Comparison of ENCODE assay signal across 8 cellular contexts in genomic region chr4:74311696-74312313, GRCh38. TPM values are rescaled to one million over a fixed set of nuclear protein-coding genes. Genes with fewer than 3 reads are reported as not detected.
DNase-seq lines count a peak whose midpoint lies in the region; ATAC-seq, FAIRE-seq and TF ChIP-seq lines count a peak whose summit lies in the region.

No MANE protein-coding gene starts in this region.

- H3K9ac ChIP-seq in HepG2 (ENCODE audit: insufficient read depth, low read depth, low read length) = no peak overlapping the region

- BruUV-seq in MCF 10A (replicated peaks; lab: Mats Ljungman, UMichigan) (no TSS peak), HepG2 (replicated peaks; lab: Mats Ljungman, UMichigan) (no TSS peak)

- DNase-seq in AG08396 (ENCODE audit: low spot score) (peak; percentile 9), GDM1 (lab: John Stamatoyannopoulos, UW) (peak; percentile 53), NCI-H345 (lab: John Stamatoyannopoulos, UW) (peak; percentile 38), MCF 10A (ENCODE audit: unreplicated experiment) (peak; percentile 83), HepG2 (ENCODE audit: low spot score) (peak; percentile 46)
- no peak for DNase-seq in activated T-helper 2 cell treated with anti-CD3 and anti-CD28 coated beads, Interferon-gamma antibody, Interleukin-2, Interleukin-4, amounts not matched to agents 10 μg/mL and 5 μg/mL and 100 μg/mL, durations not matched to agents 14 hours and 24 hours and 36 hours (ENCODE audit: low spot score)
- DNase-seq in stimulated activated CD4-positive, alpha-beta T cell treated with anti-CD3 and anti-CD28 coated beads, Interleukin-4, amount 100 ng/mL, for 4 hours = no peak

- CTCF ChIA-PET in MCF 10A (lab: Yijun Ruan, JAX) (interaction anchor here (0.6 to 1.7 kb wide), 11 partner anchors 79 to 471 kb away, joined by 3 to 10 read pairs (median 3); no protein-coding TSS in a partner anchor), HepG2 (lab: Yijun Ruan, JAX; ENCODE audit: low intra/inter-chr PET ratio, low total read pairs) (interaction anchor here (2.1 to 2.4 kb wide), 2 partner anchors 83 to 122 kb away, joined by 16 to 20 read pairs; no protein-coding TSS in a partner anchor)

- no peak overlapping the region for H3K4me3 ChIP-seq in HepG2 (replicated peaks in 1 of 3; ENCODE audit: insufficient read depth in 1 of 3, low read depth in 2 of 3, low read length in 3 of 3)

- FAIRE-seq in HepG2 (lab: Jason Lieb, UNC) = peak; percentile 56

- 4% methylated on average over 4 of the region's 4 CpGs for WGBS in HepG2 (ENCODE audit: low lambda C conversion rate)

- H3K27ac ChIP-seq in HepG2 (ENCODE audit: extremely low read length, insufficient read depth, low read length) = no peak overlapping the region

- intact Hi-C loops in MCF 10A (cut with micrococcal nuclease) (loop anchor here (1.0 to 10.0 kb wide), 4 partner anchors 84 to 445 kb away; partner anchors contain the start of gene CXCL1), HepG2 (cut with micrococcal nuclease; ENCODE audit: unreplicated experiment) (loop anchor here (1.0 kb wide), 2 partner anchors 84 to 123 kb away; no protein-coding TSS in a partner anchor)
- intact Hi-C loops in activated T-helper 2 cell treated with anti-CD3 and anti-CD28 coated beads, Interferon-gamma antibody, Interleukin-2, Interleukin-4, amounts not matched to agents 10 μg/mL and 5 μg/mL and 100 μg/mL, durations not matched to agents 14 hours and 24 hours and 36 hours (cut with micrococcal nuclease) = loop anchor here (1.0 kb wide), 2 partner anchors 84 to 123 kb away; no protein-coding TSS in a partner anchor

- H3K4me2 ChIP-seq in HepG2 (ENCODE audit: low read depth, low read length) = no peak overlapping the region

- TF ChIP-seq POLR2A in HepG2 (IDR thresholded peaks at IDR 0.05; ENCODE audit: insufficient read depth in 1 of 2, low read depth in 2 of 2, low read length in 2 of 2) = no peak

- peaks cover 62% of the 10 kb centered on the region for H3K36me3 Mint-ChIP-seq in MCF 10A (ENCODE audit: insufficient read depth, unreplicated experiment)
- no peaks in the 10 kb centered on the region for H3K36me3 Mint-ChIP-seq in activated T-helper 2 cell treated with anti-CD3 and anti-CD28 coated beads, Interferon-gamma antibody, Interleukin-2, Interleukin-4, amounts not matched to agents 10 μg/mL and 5 μg/mL and 100 μg/mL, durations not matched to agents 14 hours and 24 hours and 36 hours (ENCODE audit: low read depth)

- H3K4me3 Mint-ChIP-seq in MCF 10A (ENCODE audit: unreplicated experiment) = peak overlapping the region; percentile 47
- no peak overlapping the region for H3K4me3 Mint-ChIP-seq in activated T-helper 2 cell treated with anti-CD3 and anti-CD28 coated beads, Interferon-gamma antibody, Interleukin-2, Interleukin-4, amounts not matched to agents 10 μg/mL and 5 μg/mL and 100 μg/mL, durations not matched to agents 14 hours and 24 hours and 36 hours (ENCODE audit: low read depth)

- in situ Hi-C loops in HepG2 (cut with HindIII; ENCODE audit: extremely low pct_ligation_motif_present, low pct_unique_long_range_greater_than_20kb) = loop anchor here (5.0 kb wide), 1 partner anchor 120 kb away; no protein-coding TSS in a partner anchor

- H3K27me3 ChIP-seq in HepG2 (ENCODE audit: control insufficient read depth in 1 of 2, insufficient read depth in 2 of 2, low read length in 2 of 2) = no peaks in the 10 kb centered on the region

- TF ChIP-seq RAD21 in HepG2 (CRISPR knock-in tag; IDR thresholded peaks at IDR 0.05) = 0 out of 2 replicates have a peak, but pooled peaks have one; percentile 24

- no peaks in the 10 kb centered on the region for H3K4me1 ChIP-seq in HepG2 (ENCODE audit: insufficient read depth, low read length)

- TF ChIP-seq EP300 in HepG2 (IDR thresholded peaks at IDR 0.05; ENCODE audit: low read depth in 2 of 2, low read length in 2 of 2) = no peak
- TF ChIP-seq EP300 in HepG2 (CRISPR knock-in tag; IDR thresholded peaks at IDR 0.05; ENCODE audit: borderline replicate concordance) = no peak

- H2AFZ ChIP-seq in HepG2 (ENCODE audit: low read length) = no peak overlapping the region

- ATAC-seq in HG02623 (IDR thresholded peaks at IDR 0.05; ENCODE audit: unreplicated experiment) (peak; percentile 66), HepG2 (peak; percentile 60; the same call in 2 of the 3 replicates)

- H3K27me3 Mint-ChIP-seq in MCF 10A (ENCODE audit: insufficient read depth, unreplicated experiment) = no peaks in the 10 kb centered on the region
- peaks cover 3% of the 10 kb centered on the region for H3K27me3 Mint-ChIP-seq in activated T-helper 2 cell treated with anti-CD3 and anti-CD28 coated beads, Interferon-gamma antibody, Interleukin-2, Interleukin-4, amounts not matched to agents 10 μg/mL and 5 μg/mL and 100 μg/mL, durations not matched to agents 14 hours and 24 hours and 36 hours (ENCODE audit: low read depth)

- H3K27ac Mint-ChIP-seq in MCF 10A (ENCODE audit: low read depth, unreplicated experiment) = no peak overlapping the region
- no peak overlapping the region for H3K27ac Mint-ChIP-seq in activated T-helper 2 cell treated with anti-CD3 and anti-CD28 coated beads, Interferon-gamma antibody, Interleukin-2, Interleukin-4, amounts not matched to agents 10 μg/mL and 5 μg/mL and 100 μg/mL, durations not matched to agents 14 hours and 24 hours and 36 hours

- no peaks in the 10 kb centered on the region for H3K36me3 ChIP-seq in HepG2 (replicated peaks in 1 of 2; ENCODE audit: control insufficient read depth in 1 of 2, insufficient read depth in 2 of 2, low read length in 2 of 2)

- TF ChIP-seq CTCF in MCF 10A (IDR thresholded peaks at IDR 0.05; ENCODE audit: unreplicated experiment) (peak; percentile 50), HepG2 (CRISPR knock-in tag; IDR thresholded peaks at IDR 0.05) (peak; percentile 66)

- H3K4me1 Mint-ChIP-seq in MCF 10A (ENCODE audit: insufficient read depth, unreplicated experiment) = peaks cover 26% of the 10 kb centered on the region
- peaks cover 21% of the 10 kb centered on the region for H3K4me1 Mint-ChIP-seq in activated T-helper 2 cell treated with anti-CD3 and anti-CD28 coated beads, Interferon-gamma antibody, Interleukin-2, Interleukin-4, amounts not matched to agents 10 μg/mL and 5 μg/mL and 100 μg/mL, durations not matched to agents 14 hours and 24 hours and 36 hours (ENCODE audit: low read depth)

- POLR2A ChIA-PET in MCF 10A (lab: Yijun Ruan, JAX) (interaction anchor here (1.0 to 1.3 kb wide), 2 partner anchors 81 to 83 kb away, joined by 4 to 5 read pairs; no protein-coding TSS in a partner anchor), HepG2 (lab: Yijun Ruan, JAX) (no interaction called here)

- no peaks in the 10 kb centered on the region for H3K79me2 ChIP-seq in HepG2 (ENCODE audit: insufficient read depth, low read length)

- no peaks in the 10 kb centered on the region for H4K20me1 ChIP-seq in HepG2 (ENCODE audit: insufficient read depth, low read length)

- H3K9me3 ChIP-seq in HepG2 (ENCODE audit: low read length) = no peaks in the 10 kb centered on the region

- H3K9me3 Mint-ChIP-seq in MCF 10A (ENCODE audit: unreplicated experiment) = no peaks in the 10 kb centered on the region
- no peaks in the 10 kb centered on the region for H3K9me3 Mint-ChIP-seq in activated T-helper 2 cell treated with anti-CD3 and anti-CD28 coated beads, Interferon-gamma antibody, Interleukin-2, Interleukin-4, amounts not matched to agents 10 μg/mL and 5 μg/mL and 100 μg/mL, durations not matched to agents 14 hours and 24 hours and 36 hours

RNA-seq across cellular contexts. Expression of gene EPGN, which starts 3.5 kb away (rescaled TPM):
- total RNA-seq in MCF 10A (2022) (96.9 and 129 TPM in 2 replicates), HepG2 (2016; rRNA removed; fragmentation: Illumina TruSeq; extraction: Trizol) (not detected in 2 replicates)
- not detected in 2 replicates for total RNA-seq in HepG2 (2016; cell fraction: cytosol; rRNA removed; fragmentation: Illumina TruSeq; extraction: Trizol; ENCODE audit: low read depth)
- total RNA-seq in HepG2 (2016; cell fraction: insoluble cytoplasmic fraction; rRNA removed; fragmentation: Illumina TruSeq; extraction: Trizol) = not detected in 2 replicates
- not detected in 2 replicates for total RNA-seq in HepG2 (2016; cell fraction: membrane; rRNA removed; fragmentation: Illumina TruSeq; extraction: Trizol)
- not detected in 2 replicates for total RNA-seq in HepG2 (2016; cell fraction: nucleus; rRNA removed; fragmentation: Illumina TruSeq; extraction: Trizol)
- polyA plus RNA-seq in HepG2 (2011; rRNA removed) = not detected in 2 replicates
- not detected in 2 replicates for polyA plus RNA-seq in HepG2 (2011; cell fraction: cytosol; rRNA removed)
- not detected in 2 replicates for polyA plus RNA-seq in HepG2 (2011; cell fraction: nucleus; rRNA removed)
- 0.13 TPM in 1 of 2 replicates, not detected in the other for polyA plus RNA-seq in HepG2 (2012)
- polyA plus RNA-seq in HepG2 (2016; cell fraction: cytosol; fragmentation: Illumina TruSeq; extraction: Trizol; ENCODE audit: low read depth) = not detected in 2 replicates
- not detected in 2 replicates for polyA plus RNA-seq in HepG2 (2016; cell fraction: insoluble cytoplasmic fraction; fragmentation: Illumina TruSeq; extraction: Trizol; ENCODE audit: low read depth)
- not detected in 2 replicates for polyA plus RNA-seq in HepG2 (2016; cell fraction: membrane; fragmentation: Illumina TruSeq; extraction: Trizol; ENCODE audit: low read depth)
- polyA plus RNA-seq in HepG2 (2016; cell fraction: nucleus; fragmentation: Illumina TruSeq; extraction: Trizol; ENCODE audit: insufficient read depth, low read depth) = not detected in 2 replicates
- 84.9 TPM in 1 of 2 replicates, not detected in the other for polyA minus RNA-seq in HepG2 (2011; rRNA and poly(A)+ RNA removed; ENCODE audit: low replicate concordance)
- not detected in 2 replicates for polyA minus RNA-seq in HepG2 (2011; cell fraction: cytosol; rRNA and poly(A)+ RNA removed)
- polyA minus RNA-seq in HepG2 (2011; cell fraction: nucleus; rRNA and poly(A)+ RNA removed) = 0.52 TPM in 1 of 2 replicates, not detected in the other
- total RNA-seq in activated T-helper 2 cell treated with anti-CD3 and anti-CD28 coated beads, Interferon-gamma antibody, Interleukin-2, Interleukin-4, amounts not matched to agents 10 μg/mL and 5 μg/mL and 100 μg/mL, durations not matched to agents 14 hours and 24 hours and 36 hours = not detected in 2 replicates

RNA-seq across cellular contexts. Expression of gene EREG, which starts 53.1 kb away (rescaled TPM):
- total RNA-seq in MCF 10A (2022) = 28.3 and 34.0 TPM in 2 replicates
- 0.13 TPM in 1 of 2 replicates, not detected in the other for total RNA-seq in HepG2 (2016; rRNA removed; fragmentation: Illumina TruSeq; extraction: Trizol)
- total RNA-seq in HepG2 (2016; cell fraction: cytosol; rRNA removed; fragmentation: Illumina TruSeq; extraction: Trizol; ENCODE audit: low read depth) = not detected in 2 replicates
- total RNA-seq in HepG2 (2016; cell fraction: insoluble cytoplasmic fraction; rRNA removed; fragmentation: Illumina TruSeq; extraction: Trizol) = 0.04 and 0.10 TPM in 2 replicates
- 0.03 and 0.07 TPM in 2 replicates for total RNA-seq in HepG2 (2016; cell fraction: membrane; rRNA removed; fragmentation: Illumina TruSeq; extraction: Trizol)
- 0.09 and 0.22 TPM in 2 replicates for total RNA-seq in HepG2 (2016; cell fraction: nucleus; rRNA removed; fragmentation: Illumina TruSeq; extraction: Trizol)
- polyA plus RNA-seq in HepG2 (2011; rRNA removed) = 0.11 and 0.24 TPM in 2 replicates
- 0.06 and 0.07 TPM in 2 replicates for polyA plus RNA-seq in HepG2 (2011; cell fraction: cytosol; rRNA removed)
- 0.08 and 0.09 TPM in 2 replicates for polyA plus RNA-seq in HepG2 (2011; cell fraction: nucleus; rRNA removed)
- polyA plus RNA-seq in HepG2 (2012) = 0.04 and 0.16 TPM in 2 replicates
- not detected in 2 replicates for polyA plus RNA-seq in HepG2 (2016; cell fraction: cytosol; fragmentation: Illumina TruSeq; extraction: Trizol; ENCODE audit: low read depth)
- polyA plus RNA-seq in HepG2 (2016; cell fraction: insoluble cytoplasmic fraction; fragmentation: Illumina TruSeq; extraction: Trizol; ENCODE audit: low read depth) = 0.04 and 0.09 TPM in 2 replicates
- not detected in 2 replicates for polyA plus RNA-seq in HepG2 (2016; cell fraction: membrane; fragmentation: Illumina TruSeq; extraction: Trizol; ENCODE audit: low read depth)
- 0.44 and 0.65 TPM in 2 replicates for polyA plus RNA-seq in HepG2 (2016; cell fraction: nucleus; fragmentation: Illumina TruSeq; extraction: Trizol; ENCODE audit: insufficient read depth, low read depth)
- 0.04 and 0.05 TPM in 2 replicates for polyA minus RNA-seq in HepG2 (2011; rRNA and poly(A)+ RNA removed; ENCODE audit: low replicate concordance)
- 0.09 and 0.10 TPM in 2 replicates for polyA minus RNA-seq in HepG2 (2011; cell fraction: cytosol; rRNA and poly(A)+ RNA removed)
- 0.13 and 0.25 TPM in 2 replicates for polyA minus RNA-seq in HepG2 (2011; cell fraction: nucleus; rRNA and poly(A)+ RNA removed)
- total RNA-seq in activated T-helper 2 cell treated with anti-CD3 and anti-CD28 coated beads, Interferon-gamma antibody, Interleukin-2, Interleukin-4, amounts not matched to agents 10 μg/mL and 5 μg/mL and 100 μg/mL, durations not matched to agents 14 hours and 24 hours and 36 hours = not detected in 2 replicates

Comparison
In these comparisons a context has a peak if more than half of its experiments do, and no peak if none do; other contexts are left out.
1. DNase-seq: peak in AG08396 (single experiment), GDM1 (single experiment), NCI-H345 (single experiment), MCF 10A (single experiment) and HepG2 (single experiment); none in activated T-helper 2 cell treated with anti-CD3 and anti-CD28 coated beads, Interferon-gamma antibody, Interleukin-2, Interleukin-4, amounts not matched to agents 10 μg/mL and 5 μg/mL and 100 μg/mL, durations not matched to agents 14 hours and 24 hours and 36 hours (single experiment) and stimulated activated CD4-positive, alpha-beta T cell treated with anti-CD3 and anti-CD28 coated beads, Interleukin-4, amount 100 ng/mL, for 4 hours (0 of 2).
2. RNA of gene EPGN, which starts 3.5 kb away (total RNA-seq): 96.9 to 129 TPM in MCF 10A; not detected in HepG2 and not detected in activated T-helper 2 cell treated with anti-CD3 and anti-CD28 coated beads, Interferon-gamma antibody, Interleukin-2, Interleukin-4, amounts not matched to agents 10 μg/mL and 5 μg/mL and 100 μg/mL, durations not matched to agents 14 hours and 24 hours and 36 hours; every median in the first group is over 10 times any median in the second.
3. RNA of gene EREG, which starts 53.1 kb away (total RNA-seq): 28.3 to 34.0 TPM in MCF 10A; 0.03 to 0.22 TPM in HepG2 and not detected in activated T-helper 2 cell treated with anti-CD3 and anti-CD28 coated beads, Interferon-gamma antibody, Interleukin-2, Interleukin-4, amounts not matched to agents 10 μg/mL and 5 μg/mL and 100 μg/mL, durations not matched to agents 14 hours and 24 hours and 36 hours; every median in the first group is over 10 times any median in the second.